Comparison of ENCODE assay signal across 8 cellular contexts in the genomic region with DNA sequence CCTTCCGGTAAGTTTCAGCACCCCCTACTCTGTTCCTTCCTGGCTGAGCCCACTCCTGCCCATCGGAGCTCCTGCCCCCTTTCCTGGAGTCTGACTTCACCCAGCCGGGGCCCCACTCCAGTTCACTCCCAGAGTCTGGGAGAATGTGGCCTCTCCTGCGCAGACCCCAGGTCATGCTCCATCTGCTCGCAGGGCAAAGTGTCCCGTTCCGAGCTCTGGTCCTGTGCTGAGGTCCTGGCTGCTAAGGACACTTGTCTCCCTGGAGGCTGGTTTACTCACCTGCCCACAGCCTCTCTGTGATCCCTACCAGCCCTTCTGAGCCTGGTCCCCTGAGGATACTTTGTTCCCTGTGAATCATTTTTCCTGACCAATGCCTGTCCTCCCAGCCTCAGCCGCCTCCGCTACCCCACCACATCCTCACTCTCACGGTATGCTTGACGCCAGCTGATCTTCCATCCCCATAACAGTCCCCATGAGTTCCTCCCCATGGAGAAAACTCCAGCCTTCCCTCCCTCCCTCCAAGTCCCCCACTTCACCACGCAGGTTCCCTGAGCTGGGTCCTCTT. TPM values are rescaled to one million over a fixed set of nuclear protein-coding genes. Genes with fewer than 3 reads are reported as not detected.
DNase-seq lines count a peak whose midpoint lies in the region; ATAC-seq lines count a peak whose summit lies in the region.

No MANE protein-coding gene starts in this region.

- peaks cover 58 to 92% (median 88%) of the 10 kb centered on the region in 3 donors for H3K4me1 ChIP-seq in skeletal muscle tissue (ENCODE audit: control insufficient read depth in 3 of 3, insufficient read depth in 3 of 3, low read length in 3 of 3)

- H3K36me3 Mint-ChIP-seq in T-helper 17 cell (ENCODE audit: low read depth), result no peaks in the 10 kb centered on the region

- peak overlapping the region; percentile 84 for H3K27ac ChIP-seq in skeletal muscle tissue (ENCODE audit: low read depth, low read length)

- peak overlapping the region; percentile 8 to 79 (median 47) for H3K9ac ChIP-seq in skeletal muscle tissue (ENCODE audit: low read depth in 1 of 3, low read length in 3 of 3)

- no peaks in the 10 kb centered on the region for H3K9me3 ChIP-seq in T-helper 17 cell (ENCODE audit: control insufficient read depth, low read length, poor library complexity, severe bottlenecking)
- H3K9me3 ChIP-seq in skeletal muscle tissue (ENCODE audit: control insufficient read depth in 3 of 3, low read length in 3 of 3), result no peaks in the 10 kb centered on the region

- H3K4me3 Mint-ChIP-seq in T-helper 17 cell, result peak overlapping the region; percentile 65

- H3K27me3 Mint-ChIP-seq in T-helper 17 cell, result peaks cover 15% of the 10 kb centered on the region

- H3K4me3 ChIP-seq in skeletal muscle tissue (ENCODE audit: low read length in 3 of 3), result no peak overlapping the region

- DNase-seq in GM04503 (ENCODE audit: low read depth) (peak; percentile 73), T-helper 17 cell (no peak), fibroblast of the conjunctiva (ENCODE audit: low read depth) (peak; percentile 32), Kasumi-1 (lab: John Stamatoyannopoulos, UW) (no peak), HuH-7.5 (ENCODE audit: low spot score) (no peak)
- DNase-seq in central memory CD4-positive, alpha-beta T cell, result no peak

- H3K4me1 Mint-ChIP-seq in T-helper 17 cell, result peaks cover 20% of the 10 kb centered on the region

- H3K27me3 ChIP-seq in skeletal muscle tissue (ENCODE audit: control insufficient read depth in 3 of 3, insufficient read depth in 3 of 3, low read length in 3 of 3), result peaks cover 0 to 5% (median 0%) of the 10 kb centered on the region in 3 donors

- peaks cover 17 to 28% (median 22%) of the 10 kb centered on the region in 3 donors for H3K36me3 ChIP-seq in skeletal muscle tissue (ENCODE audit: control insufficient read depth in 3 of 3, insufficient read depth in 3 of 3, low read length in 3 of 3)

- no peak overlapping the region for H3K27ac Mint-ChIP-seq in T-helper 17 cell

- ATAC-seq in T-helper 17 cell (no peak), GM21381 (IDR thresholded peaks at IDR 0.05; ENCODE audit: unreplicated experiment) (no peak)

RNA-seq across cellular contexts. Expression of a gene that starts 0.5 kb away (rescaled TPM):
- under 1 TPM; 0.78 to 0.90 TPM for total RNA-seq in T-helper 17 cell
- total RNA-seq in skeletal muscle tissue, result not detected

RNA-seq across cellular contexts. Expression of a gene that starts 13.9 kb away (rescaled TPM):
- total RNA-seq in T-helper 17 cell, result 10 to 100 TPM; 79.6 to 83.2 TPM
- 44.9 TPM for total RNA-seq in skeletal muscle tissue

RNA-seq across cellular contexts. Expression of a gene that starts 52.9 kb away (rescaled TPM):
- total RNA-seq in T-helper 17 cell (not detected), skeletal muscle tissue (not detected)

Comparison
In these comparisons a context has a peak if more than half of its experiments do, and no peak if none do; other contexts are left out.
1. DNase-seq: peak in GM04503 (single experiment) and fibroblast of the conjunctiva (single experiment); none in T-helper 17 cell (0 of 3), central memory CD4-positive, alpha-beta T cell (single experiment), Kasumi-1 (0 of 2) and HuH-7.5 (single experiment).